Comparison of ENCODE assay signal across 2 cellular contexts in genomic region chr16:67647111-67647651, GRCh38.
TF ChIP-seq lines count a peak whose summit lies in the region.

No MANE protein-coding gene starts in this region.

TF ChIP-seq in SK-N-SH, 30 proteins besides CTCF, POLR2A, EP300 and RAD21 (continued from another document):
- TF ChIP-seq RCOR1 (IDR thresholded peaks at IDR 0.05; ENCODE audit: low read length) (no peak), FOXM1 (IDR thresholded peaks at IDR 0.05; ENCODE audit: low read depth) (no peak), CHD2 (IDR thresholded peaks at IDR 0.05; ENCODE audit: low read length, partially characterized antibody) (no peak), IRF3 (IDR thresholded peaks at IDR 0.05; ENCODE audit: low read depth, low read length) (no peak), RXRA (IDR thresholded peaks at IDR 0.05; ENCODE audit: borderline replicate concordance, low read depth) (no peak), NRF1 (IDR thresholded peaks at IDR 0.05; ENCODE audit: low read depth, low read length) (no peak), TCF12 (IDR thresholded peaks at IDR 0.05) (no peak), MXI1 (IDR thresholded peaks at IDR 0.05; ENCODE audit: low read depth, low read length) (no peak), ZBTB33 (IDR thresholded peaks at IDR 0.05; ENCODE audit: borderline replicate concordance, low read depth) (no peak), SMC3 (IDR thresholded peaks at IDR 0.05; ENCODE audit: low read depth, low read length) (no peak), GABPA (IDR thresholded peaks at IDR 0.05; ENCODE audit: low read depth) (no peak), ELF1 (IDR thresholded peaks at IDR 0.05) (no peak), USF1 (IDR thresholded peaks at IDR 0.05; ENCODE audit: borderline replicate concordance, low read depth) (no peak)

TF ChIP-seq in SK-N-SH treated with all-trans-retinoic acid at 6 μM for 48 hours, 23 proteins besides CTCF, POLR2A, EP300 and RAD21 (continued from another document):
- no peak for TF ChIP-seq PATZ1 (CRISPR knock-in tag; IDR thresholded peaks at IDR 0.05; ENCODE audit: borderline replicate concordance)
- no peak for TF ChIP-seq CSDC2 (CRISPR knock-in tag; IDR thresholded peaks at IDR 0.05)
- no peak for TF ChIP-seq ZNF70 (CRISPR knock-in tag; IDR thresholded peaks at IDR 0.05)
- no peak for TF ChIP-seq CSRNP3 (CRISPR knock-in tag; IDR thresholded peaks at IDR 0.05)
- no peak for TF ChIP-seq BACH2 (CRISPR knock-in tag; IDR thresholded peaks at IDR 0.05; ENCODE audit: borderline replicate concordance)
- TF ChIP-seq ZFP30 (CRISPR knock-in tag; IDR thresholded peaks at IDR 0.05): no peak
